Comparison of ENCODE assay signal across 8 cellular contexts in genomic region chr4:15649914-15650545, GRCh38. TPM values are rescaled to one million over a fixed set of nuclear protein-coding genes. Genes with fewer than 3 reads are reported as not detected.
DNase-seq lines count a peak whose midpoint lies in the region; ATAC-seq and TF ChIP-seq lines count a peak whose summit lies in the region.

No MANE protein-coding gene starts in this region.

- no peaks in the 10 kb centered on the region for H3K27me3 Mint-ChIP-seq in activated CD8-positive, alpha-beta memory T cell treated with anti-CD3 and anti-CD28 coated beads, Interleukin-2, amount 10 ng/mL, durations not matched to agents 7 days and 5 days
- no peaks in the 10 kb centered on the region for H3K27me3 Mint-ChIP-seq in nephron progenitor cell (ENCODE audit: low read depth, poor library complexity)

- no peak overlapping the region; a peak in 1 of 22 replicates for H3K27ac ChIP-seq in BLaER1 treated with 17β-estradiol and CSF1 and Interleukin-3, amounts not matched to agents 10 nM and 100 nM
- H3K27ac ChIP-seq in tibial nerve: peak overlapping the region in 2 of 4 donors; percentile 97 to 100

- peak overlapping the region in 8 of 11 experiments; percentile 11 to 93 (median 88); a peak in 15 of 22 replicates for H3K4me2 ChIP-seq in BLaER1 treated with 17β-estradiol and CSF1 and Interleukin-3, amounts not matched to agents 10 nM and 100 nM

- ATAC-seq in GM19043 (IDR thresholded peaks at IDR 0.05; ENCODE audit: low read depth, unreplicated experiment) (peak; percentile 38), HG03575 (IDR thresholded peaks at IDR 0.05; ENCODE audit: extremely low read depth, insufficient number of reproducible peaks, low FRiP score, unreplicated experiment) (peak; percentile 36)
- peak; percentile 62 for ATAC-seq in activated CD8-positive, alpha-beta memory T cell treated with anti-CD3 and anti-CD28 coated beads, Interleukin-2, amount 10 ng/mL, durations not matched to agents 7 days and 5 days

- H4K20me1 ChIP-seq in BLaER1 treated with 17β-estradiol and CSF1 and Interleukin-3, amounts not matched to agents 10 nM and 100 nM: peaks cover 48 to 92% (median 75%) of the 10 kb centered on the region in 11 experiments

- CTCF ChIA-PET in activated CD8-positive, alpha-beta memory T cell treated with anti-CD3 and anti-CD28 coated beads, Interleukin-2, amount 10 ng/mL, durations not matched to agents 7 days and 5 days (lab: Charles Lee): interaction anchor here (0.6 to 1.8 kb wide), 6 partner anchors 15 to 418 kb away, joined by 3 to 7 read pairs (median 3); no protein-coding TSS in a partner anchor

- TF ChIP-seq CTCF in epithelial cell of proximal tubule (conservative IDR thresholded peaks at IDR 0.05; ENCODE audit: low read depth, low read length) (peak; percentile 91), nephron progenitor cell (IDR thresholded peaks at IDR 0.05) (peak; percentile 59), tibial nerve (IDR thresholded peaks at IDR 0.05) (peak; percentile 44 to 65 (median 59))

- peak overlapping the region in 2 of 11 experiments; percentile 99; a peak in 2 of 22 replicates for H3K9ac ChIP-seq in BLaER1 treated with 17β-estradiol and CSF1 and Interleukin-3, amounts not matched to agents 10 nM and 100 nM

- H3K4me1 Mint-ChIP-seq in activated CD8-positive, alpha-beta memory T cell treated with anti-CD3 and anti-CD28 coated beads, Interleukin-2, amount 10 ng/mL, durations not matched to agents 7 days and 5 days: peaks cover 58% of the 10 kb centered on the region
- peaks cover 47% of the 10 kb centered on the region for H3K4me1 Mint-ChIP-seq in nephron progenitor cell

- peaks cover 18 to 75% (median 44%) of the 10 kb centered on the region in 10 experiments for H3K4me1 ChIP-seq in BLaER1 treated with 17β-estradiol and CSF1 and Interleukin-3, amounts not matched to agents 10 nM and 100 nM
- H3K4me1 ChIP-seq in tibial nerve: peaks cover 0 to 85% (median 45%) of the 10 kb centered on the region in 4 donors

- H3K4me3 ChIP-seq in BLaER1 treated with 17β-estradiol and CSF1 and Interleukin-3, amounts not matched to agents 10 nM and 100 nM: peak overlapping the region in 4 of 10 experiments; percentile 19 to 99 (median 91); a peak in 5 of 20 replicates
- H3K4me3 ChIP-seq in epithelial cell of proximal tubule (ENCODE audit: low read depth, low read length) (no peak overlapping the region), tibial nerve (no peak overlapping the region)

- WGBS in tibial nerve, 2 donors: 38 to 40% methylated on average over 5 of the region's 5 CpGs

- no peak for TF ChIP-seq POLR2A in tibial nerve (IDR thresholded peaks at IDR 0.05)

- peak overlapping the region; percentile 78 for H3K27ac Mint-ChIP-seq in activated CD8-positive, alpha-beta memory T cell treated with anti-CD3 and anti-CD28 coated beads, Interleukin-2, amount 10 ng/mL, durations not matched to agents 7 days and 5 days
- H3K27ac Mint-ChIP-seq in nephron progenitor cell: no peak overlapping the region

- H3K9me3 Mint-ChIP-seq in activated CD8-positive, alpha-beta memory T cell treated with anti-CD3 and anti-CD28 coated beads, Interleukin-2, amount 10 ng/mL, durations not matched to agents 7 days and 5 days (ENCODE audit: low read depth): no peaks in the 10 kb centered on the region
- H3K9me3 Mint-ChIP-seq in nephron progenitor cell: no peaks in the 10 kb centered on the region

- peak in 1 of 2 donors; percentile 38 for TF ChIP-seq EP300 in tibial nerve (IDR thresholded peaks at IDR 0.05)

- H3K9me3 ChIP-seq in BLaER1 treated with 17β-estradiol and CSF1 and Interleukin-3, amounts not matched to agents 10 nM and 100 nM (replicated peaks in 1 of 11): 0 out of 22 replicates have a peak, but pooled peaks cover 0 to 6% (median 0%) of the 10 kb centered on the region in 11 experiments
- H3K9me3 ChIP-seq in tibial nerve: no peaks in the 10 kb centered on the region

- peaks cover 6 to 53% (median 23%) of the 10 kb centered on the region in 11 experiments; a peak in 17 of 22 replicates for H3K36me3 ChIP-seq in BLaER1 treated with 17β-estradiol and CSF1 and Interleukin-3, amounts not matched to agents 10 nM and 100 nM
- no peaks in the 10 kb centered on the region for H3K36me3 ChIP-seq in tibial nerve

- peaks cover 4% of the 10 kb centered on the region for H3K36me3 Mint-ChIP-seq in activated CD8-positive, alpha-beta memory T cell treated with anti-CD3 and anti-CD28 coated beads, Interleukin-2, amount 10 ng/mL, durations not matched to agents 7 days and 5 days
- peaks cover 5% of the 10 kb centered on the region for H3K36me3 Mint-ChIP-seq in nephron progenitor cell (ENCODE audit: low read depth)

- DNase-seq in NCI-H82 (lab: John Stamatoyannopoulos, UW): peak; percentile 81
- peak; percentile 77 for DNase-seq in activated CD8-positive, alpha-beta memory T cell treated with anti-CD3 and anti-CD28 coated beads, Interleukin-2, amount 10 ng/mL, durations not matched to agents 7 days and 5 days
- no peak for DNase-seq in epithelial cell of proximal tubule (ENCODE audit: low read depth)
- peak; percentile 35 for DNase-seq in nephron progenitor cell
- peak in 1 of 2 donors; percentile 52 for DNase-seq in tibial nerve (ENCODE audit: low spot score in 2 of 2)

- peak overlapping the region; percentile 51 for H3K4me3 Mint-ChIP-seq in activated CD8-positive, alpha-beta memory T cell treated with anti-CD3 and anti-CD28 coated beads, Interleukin-2, amount 10 ng/mL, durations not matched to agents 7 days and 5 days
- H3K4me3 Mint-ChIP-seq in nephron progenitor cell: peak overlapping the region; percentile 44

- no peaks in the 10 kb centered on the region for H3K27me3 ChIP-seq in BLaER1 treated with 17β-estradiol and CSF1 and Interleukin-3, amounts not matched to agents 10 nM and 100 nM
- H3K27me3 ChIP-seq in tibial nerve: no peaks in the 10 kb centered on the region

RNA-seq across cellular contexts. Expression of gene FBXL5, which starts 5.1 kb away (rescaled TPM):
- 10 to 100 TPM; 37.0 to 51.8 TPM for total RNA-seq in activated CD8-positive, alpha-beta memory T cell treated with anti-CD3 and anti-CD28 coated beads, Interleukin-2, amount 10 ng/mL, durations not matched to agents 7 days and 5 days
- total RNA-seq in epithelial cell of proximal tubule: 64.1 and 117 TPM in 2 replicates
- total RNA-seq in tibial nerve: 100 to 1,000 TPM; 100 to 150 (median 134) TPM

RNA-seq across cellular contexts. Expression of gene FAM200B, which starts 31.6 kb away (rescaled TPM):
- 10 to 100 TPM in 1 of 2 experiments, 1 to 10 TPM in 1; 9.7 to 14.0 TPM for total RNA-seq in activated CD8-positive, alpha-beta memory T cell treated with anti-CD3 and anti-CD28 coated beads, Interleukin-2, amount 10 ng/mL, durations not matched to agents 7 days and 5 days
- total RNA-seq in epithelial cell of proximal tubule (28.5 and 37.5 TPM in 2 replicates), tibial nerve (10 to 100 TPM; 29.4 to 68.8 (median 56.0) TPM)

RNA-seq across cellular contexts. Expression of gene BST1, which starts 52.8 kb away (rescaled TPM):
- under 1 TPM; 0.40 to 0.70 TPM for total RNA-seq in activated CD8-positive, alpha-beta memory T cell treated with anti-CD3 and anti-CD28 coated beads, Interleukin-2, amount 10 ng/mL, durations not matched to agents 7 days and 5 days
- total RNA-seq in epithelial cell of proximal tubule: 13.0 and 21.7 TPM in 2 replicates
- 10 to 100 TPM in 3 of 4 donors, 1 to 10 TPM in 1; 7.3 to 21.0 (median 11.9) TPM for total RNA-seq in tibial nerve
